ENCODE assay signal across 20 cellular contexts in genomic region chr10:8594711-8595110, GRCh38.
DNase-seq lines count a peak whose midpoint lies in the region; TF ChIP-seq lines count a peak whose summit lies in the region.
"Had no signal": no experiment of that assay in that cellular context is flagged by ENCODE, and none has a peak within 500 bp of the region (broad histone marks: within the 10 kb centered on the region; RNA-seq: fewer than 3 reads in every experiment).

No MANE protein-coding gene starts in this region.

- TF ChIP-seq EP300 in ovary (IDR thresholded peaks at IDR 0.05): no peak

- H3K9me2 ChIP-seq in hepatocyte (replicated peaks; ENCODE audit: insufficient read depth): no peaks in the 10 kb centered on the region

- intact Hi-C loops in mammary epithelial cell (cut with micrococcal nuclease) (loop anchor here (2.0 to 5.0 kb wide), 5 partner anchors 52 to 536 kb away; no protein-coding TSS in a partner anchor), ovary (cut with DNase I) (no loop called here)

- H3K36me3 ChIP-seq in mammary epithelial cell (ENCODE audit: insufficient read depth, low read length): no peaks in the 10 kb centered on the region
- no peaks in the 10 kb centered on the region for H3K36me3 ChIP-seq in hepatocyte (replicated peaks; ENCODE audit: insufficient read depth, low read depth)
- no peaks in the 10 kb centered on the region for H3K36me3 ChIP-seq in ovary

- no TSS peak for BruUV-seq in mammary epithelial cell (replicated peaks; lab: Mats Ljungman, UMichigan)

- peak overlapping the region; percentile 74 for H3K4me2 ChIP-seq in mammary epithelial cell (ENCODE audit: insufficient read depth, low read depth, low read length)
- H3K4me2 ChIP-seq in hepatocyte: no peak overlapping the region
- H3K4me2 ChIP-seq: KMS-11 had no signal

- H3K4me1 ChIP-seq in mammary epithelial cell (ENCODE audit: insufficient read depth, low read length) (peaks cover 28% of the 10 kb centered on the region), hepatocyte (ENCODE audit: insufficient read depth) (no peaks in the 10 kb centered on the region), ovary (ENCODE audit: insufficient read depth) (no peaks in the 10 kb centered on the region)

- H2AFZ ChIP-seq in mammary epithelial cell (ENCODE audit: low read depth, low read length) (peak overlapping the region; percentile 87), hepatocyte (no peak overlapping the region)

- H3K9ac ChIP-seq in mammary epithelial cell (ENCODE audit: insufficient read depth, low read length): peak overlapping the region; percentile 59
- H3K9ac ChIP-seq: KMS-11 had no signal

- no peak for TF ChIP-seq CTCF in 22Rv1 (IDR thresholded peaks at IDR 0.05)
- TF ChIP-seq CTCF in mammary epithelial cell (conservative IDR thresholded peaks at IDR 0.05 in 1 of 2, IDR thresholded peaks at IDR 0.05 in 1 of 2; ENCODE audit: extremely low read depth in 1 of 2, insufficient read depth in 1 of 2, low read depth in 1 of 2, low read length in 2 of 2): no peak
- TF ChIP-seq CTCF in hepatocyte (IDR thresholded peaks at IDR 0.05; ENCODE audit: poor library complexity): no peak
- TF ChIP-seq CTCF in ovary (IDR thresholded peaks at IDR 0.05): no peak

- WGBS in mammary epithelial cell (ENCODE audit: low coverage, missing lambda C conversion rate): 15% methylated on average over 3 of the region's 5 CpGs
- 73% methylated on average over 5 of the region's 5 CpGs for WGBS in hepatocyte (ENCODE audit: low lambda C conversion rate, missing lambda C conversion rate)
- 77 to 90% (median 90%) methylated on average over 5 of the region's 5 CpGs for WGBS in ovary, 3 donors

- H3K27ac ChIP-seq in 22Rv1 (peak overlapping the region; percentile 63), mammary epithelial cell (ENCODE audit: insufficient read depth, low read depth, low read length) (peak overlapping the region; percentile 78), hepatocyte (peak overlapping the region; percentile 33), skin epidermis (peak overlapping the region in 15 of 21 experiments; percentile 18 to 83 (median 61)), ovary (no peak overlapping the region)
- H3K27ac ChIP-seq: HL-60, KMS-11, SK-N-MC had no signal

- DNase-seq in mammary epithelial cell: peak; percentile 66
- DNase-seq in hepatocyte (ENCODE audit: low spot score): no peak
- no peak for DNase-seq in SIG-M5 (lab: John Stamatoyannopoulos, UW)
- DNase-seq in OCI-M2 (lab: John Stamatoyannopoulos, UW; ENCODE audit: unreplicated experiment): no peak
- no peak for DNase-seq in cerebellum (ENCODE audit: low spot score)
- no peak for DNase-seq in ovary
- DNase-seq: CD4-positive, CD25-positive, alpha-beta regulatory T cell; HCEC 1CT; NCI-H1092; NCI-H1417 treated with DMSO at 0.1 percent for 48 hours; NCI-H1694 treated with DMSO at 0.1 percent for 48 hours; NCI-H2081; NCI-H2227 treated with DMSO at 0.1 percent for 48 hours; Right ventricle myocardium superior; RPMI8226 had no signal

- no peak for TF ChIP-seq POLR2A in ovary (IDR thresholded peaks at IDR 0.05)

- no peak overlapping the region for H3K4me3 ChIP-seq in mammary epithelial cell (replicated peaks in 1 of 3; ENCODE audit: insufficient read depth in 1 of 3, low read depth in 2 of 3, low read length in 3 of 3)
- no peak overlapping the region for H3K4me3 ChIP-seq in hepatocyte
- no peak overlapping the region for H3K4me3 ChIP-seq in skin epidermis
- H3K4me3 ChIP-seq in ovary: no peak overlapping the region
- H3K4me3 ChIP-seq: SK-N-MC had no signal

- H3K79me2 ChIP-seq in mammary epithelial cell (ENCODE audit: insufficient read depth, low read length): no peaks in the 10 kb centered on the region
- H3K79me2 ChIP-seq in hepatocyte: no peaks in the 10 kb centered on the region

- H3K9me3 ChIP-seq in mammary epithelial cell (replicated peaks; ENCODE audit: insufficient read depth, low read length): no peaks in the 10 kb centered on the region
- H3K9me3 ChIP-seq in hepatocyte (ENCODE audit: low read depth): no peaks in the 10 kb centered on the region
- H3K9me3 ChIP-seq in ovary: no peaks in the 10 kb centered on the region

- CTCF ChIA-PET in mammary epithelial cell (lab: Charles Lee; ENCODE audit: low non-redundant PET): no interaction called here

- H3K27me3 ChIP-seq in mammary epithelial cell (ENCODE audit: insufficient read depth, low read length) (no peaks in the 10 kb centered on the region), hepatocyte (no peaks in the 10 kb centered on the region), ovary (no peaks in the 10 kb centered on the region)

- in situ Hi-C loops in mammary epithelial cell (cut with MboI; ENCODE audit: low sequenced_read_pairs in 2 of 2): loop anchor here in 1 of 2 donors (10.0 kb wide), 1 partner anchor 540 kb away; the partner anchor contains the start of gene GATA3

- H4K20me1 ChIP-seq in mammary epithelial cell (ENCODE audit: insufficient read depth, low read length) (no peaks in the 10 kb centered on the region), hepatocyte (ENCODE audit: insufficient read depth, poor library complexity, severe bottlenecking) (no peaks in the 10 kb centered on the region)

- dilution Hi-C loops in mammary epithelial cell (cut with HindIII; ENCODE audit: low sequenced_read_pairs): no loop called here

Comparison
In these comparisons a context has a peak if more than half of its experiments do, and no peak if none do; other contexts are left out.
1. H3K27ac ChIP-seq: peak in 22Rv1 (single experiment), mammary epithelial cell (single experiment), hepatocyte (single experiment) and skin epidermis (15 of 21); none in ovary (0 of 2).